Comparison of ENCODE assay signal across 6 cellular contexts in the genomic region with DNA sequence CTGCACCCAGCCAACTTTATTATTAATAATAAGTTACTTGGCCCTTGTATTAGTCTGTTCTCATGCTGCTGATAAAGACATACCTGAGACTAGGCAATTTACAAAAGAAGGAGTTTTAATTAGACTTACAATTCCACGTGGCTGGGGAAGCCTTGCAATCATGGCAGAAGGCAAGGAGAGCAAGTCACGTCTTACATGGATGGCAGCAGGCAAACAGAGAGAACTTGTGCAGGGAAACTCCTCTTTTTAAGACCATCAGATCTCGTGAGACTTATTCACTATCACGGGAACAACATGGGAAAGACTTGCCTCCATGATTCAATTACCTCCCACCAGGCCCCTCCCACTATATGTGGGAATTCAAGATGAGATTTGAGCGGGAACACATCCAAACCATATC. TPM values are rescaled to one million over a fixed set of nuclear protein-coding genes. Genes with fewer than 3 reads are reported as not detected.
"Had no signal": no experiment of that assay in that cellular context is flagged by ENCODE, and none has a peak within 500 bp of the region (broad histone marks: within the 10 kb centered on the region; RNA-seq: fewer than 3 reads in every experiment).

No MANE protein-coding gene starts in this region.

- H3K27ac ChIP-seq: HL-60, KMS-11 had no signal

- H3K9ac ChIP-seq: KMS-11 had no signal

- FAIRE-seq: HTR-8/SVneo had no signal

- H3K4me2 ChIP-seq: KMS-11 had no signal

- DNase-seq: IMR-90, KBM-7, KG1 had no signal

RNA-seq across cellular contexts. Expression of gene SYT17, which starts 47.7 kb away (rescaled TPM):
- total RNA-seq: IMR-90 had no signal
- polyA plus RNA-seq: IMR-90 had no signal
